ENCODE assay signal across 8 cellular contexts in genomic region chrX:135421537-135421931, GRCh38. TPM values are rescaled to one million over a fixed set of nuclear protein-coding genes. Genes with fewer than 3 reads are reported as not detected.
DNase-seq lines count a peak whose midpoint lies in the region; ATAC-seq, FAIRE-seq and TF ChIP-seq lines count a peak whose summit lies in the region.

No MANE protein-coding gene starts in this region.

- H3K4ac ChIP-seq in H1 (replicated peaks; ENCODE audit: insufficient read length, low read depth, low read length), result no peak overlapping the region

- 5% methylated on average over 5 of the region's 29 CpGs; no CpG with 5 or more reads in 1 of the 2 experiments for WGBS in H1 (ENCODE audit: extremely low coverage in 1 of 2, insufficient coverage in 1 of 2, insufficient read length in 1 of 2, insufficient replicate concordance in 2 of 2, low coverage in 1 of 2, low lambda C conversion rate in 2 of 2, missing lambda C conversion rate in 1 of 2), 2 experiments

- H3K4me2 ChIP-seq in H1 (ENCODE audit: insufficient read depth in 1 of 2, low read depth in 2 of 2, low read length in 2 of 2), result peak overlapping the region; percentile 49 to 67

- H4K8ac ChIP-seq in H1 (ENCODE audit: extremely low read depth, insufficient read depth, low read length), result no peak overlapping the region

- no peak overlapping the region for H2BK120ac ChIP-seq in H1 (replicated peaks; ENCODE audit: low read depth, low read length)

- H4K91ac ChIP-seq in H1 (replicated peaks; ENCODE audit: insufficient read length, low read length), result no peak overlapping the region

- H3K9me3 ChIP-seq in BE2C (no peaks in the 10 kb centered on the region), H1 (ENCODE audit: insufficient read depth in 2 of 2, low read depth in 1 of 2, low read length in 1 of 2) (no peaks in the 10 kb centered on the region)

- H3K14ac ChIP-seq in H1 (ENCODE audit: insufficient read length), result no peak overlapping the region

- peak overlapping the region; percentile 71; the same call in 1 of the 2 replicates for H3K18ac ChIP-seq in H1 (ENCODE audit: extremely low read depth, low read length)

- no peak overlapping the region for H2AK5ac ChIP-seq in H1 (ENCODE audit: low read depth, low read length)

- no peak overlapping the region for H3K9ac ChIP-seq in H1 (replicated peaks in 1 of 4; ENCODE audit: extremely low read depth in 1 of 4, low read depth in 3 of 4, low read length in 3 of 4)

- no peak for TF ChIP-seq POLR2A in H1 (IDR thresholded peaks at IDR 0.05; ENCODE audit: control extremely low read depth in 1 of 2, low read depth in 2 of 2, low read length in 2 of 2)

- no peak overlapping the region for H2BK15ac ChIP-seq in H1 (ENCODE audit: low read length)

- DNase-seq in BE2C (peak; percentile 88), NCI-H748 treated with DMSO at 0.1 percent for 48 hours (lab: John Stamatoyannopoulos, UW) (peak; percentile 44), H1 (ENCODE audit: low read depth in 1 of 2, low spot score in 2 of 2) (peak; percentile 51 to 88), midbrain (lab: John Stamatoyannopoulos, UW) (peak; percentile 80)
- DNase-seq in activated CD8-positive, alpha-beta memory T cell treated with anti-CD3 and anti-CD28 coated beads for 4 hours (ENCODE audit: low read depth in 2 of 2), result peak; percentile 74
- peak; percentile 66 for DNase-seq in stimulated activated CD8-positive, alpha-beta memory T cell treated with anti-CD3 and anti-CD28 coated beads, Interleukin-15, amount 100 ng/mL, for 24 hours (ENCODE audit: low read depth)

- H2BK5ac ChIP-seq in H1 (ENCODE audit: low read depth, low read length), result no peak overlapping the region

- POLR2A ChIA-PET in H1 (lab: Charles Lee; ENCODE audit: partially characterized antibody), result no interaction called here

- H3K4me3 ChIP-seq in BE2C (ENCODE audit: low read depth, low read length), result no peak overlapping the region
- H3K4me3 ChIP-seq in H1 (ENCODE audit: extremely low read depth in 1 of 4, insufficient read depth in 2 of 4, low read depth in 3 of 4, low read length in 4 of 4), result peak overlapping the region in 2 of 4 experiments; percentile 53 to 61; a peak in 4 of 8 replicates

- 0 out of 2 replicates have a peak overlapping the region, but pooled peaks have one; percentile 78 for H2AFZ ChIP-seq in H1 (ENCODE audit: low read length)

- no peak overlapping the region for H3K27ac ChIP-seq in H1 (ENCODE audit: low read depth, low read length)

- TF ChIP-seq CTCF in BE2C (IDR thresholded peaks at IDR 0.05; ENCODE audit: low read depth, low read length) (no peak), H1 (IDR thresholded peaks at IDR 0.05; ENCODE audit: control extremely low read depth in 1 of 3, insufficient read depth in 1 of 3, low read depth in 1 of 3, low read length in 3 of 3) (no peak)

- H3K4me1 ChIP-seq in BE2C (no peaks in the 10 kb centered on the region), H1 (replicated peaks in 1 of 4; ENCODE audit: control insufficient read depth in 3 of 4, insufficient read depth in 4 of 4, low read length in 3 of 4) (peaks cover 2 to 6% (median 4%) of the 10 kb centered on the region in 4 experiments; a peak in 4 of 7 replicates)

- no peaks in the 10 kb centered on the region for H3K79me1 ChIP-seq in H1 (ENCODE audit: low read depth, low read length)

- H2BK20ac ChIP-seq in H1 (ENCODE audit: low read length), result no peak overlapping the region

- ATAC-seq in GM19372 (IDR thresholded peaks at IDR 0.05; ENCODE audit: low read depth, unreplicated experiment) (peak; percentile 86), HG03460 (IDR thresholded peaks at IDR 0.05; ENCODE audit: unreplicated experiment) (peak; percentile 92)

- H3K27me3 ChIP-seq in BE2C (no peaks in the 10 kb centered on the region), H1 (replicated peaks in 1 of 4; ENCODE audit: control insufficient read depth in 3 of 4, extremely low read depth in 1 of 4, insufficient read depth in 3 of 4, low read length in 3 of 4) (no peaks in the 10 kb centered on the region)

- H3K23ac ChIP-seq in H1 (ENCODE audit: insufficient read length), result no peak overlapping the region

- no peaks in the 10 kb centered on the region for H4K20me1 ChIP-seq in H1 (replicated peaks in 1 of 2; ENCODE audit: control insufficient read depth in 1 of 2, insufficient read depth in 2 of 2, low read length in 2 of 2)

- H2BK12ac ChIP-seq in H1 (ENCODE audit: low read depth, low read length), result no peak overlapping the region

- TF ChIP-seq RAD21 in H1 (IDR thresholded peaks at IDR 0.05 in 1 of 2, conservative IDR thresholded peaks at IDR 0.05 in 1 of 2; ENCODE audit: low read depth in 2 of 2, low read length in 2 of 2), result no peak

- H3K56ac ChIP-seq in H1 (replicated peaks; ENCODE audit: insufficient read length, low read depth, low read length), result no peak overlapping the region

- H3K36me3 ChIP-seq in BE2C (no peaks in the 10 kb centered on the region), H1 (ENCODE audit: control insufficient read depth in 2 of 4, insufficient read depth in 4 of 4, low read length in 3 of 4) (no peaks in the 10 kb centered on the region; a peak in 1 of 8 replicates)

- no peak for FAIRE-seq in H1 (lab: Jason Lieb, UNC)

- no peaks in the 10 kb centered on the region; the same call in 1 of the 2 replicates for H3K23me2 ChIP-seq in H1 (ENCODE audit: low read depth, low read length)

- CTCF ChIA-PET in H1 (lab: Charles Lee; ENCODE audit: partially characterized antibody), result no interaction called here

- TF ChIP-seq EP300 in H1 (IDR thresholded peaks at IDR 0.05; ENCODE audit: borderline replicate concordance in 1 of 2, low read depth in 2 of 2, low read length in 2 of 2), result no peak

- no peaks in the 10 kb centered on the region for H3K79me2 ChIP-seq in H1 (ENCODE audit: control insufficient read depth in 1 of 2, insufficient read depth in 2 of 2, low read length in 2 of 2)

- H4K5ac ChIP-seq in H1 (ENCODE audit: insufficient read length, low read depth, low read length), result no peak overlapping the region

TF ChIP-seq in H1, 55 proteins besides CTCF, POLR2A, EP300 and RAD21:
- TF ChIP-seq CEBPB (IDR thresholded peaks at IDR 0.05; ENCODE audit: low read depth, low read length) (no peak), MAX (IDR thresholded peaks at IDR 0.05) (peak; percentile 70), SP1 (IDR thresholded peaks at IDR 0.05; ENCODE audit: low read depth, low read length) (0 out of 2 replicates have a peak, but pooled peaks have one; percentile 53), CREB1 (IDR thresholded peaks at IDR 0.05) (peak; percentile 44), E2F6 (IDR thresholded peaks at IDR 0.05) (0 out of 2 replicates have a peak, but pooled peaks have one; percentile 20), KDM1A (IDR thresholded peaks at IDR 0.05; ENCODE audit: borderline replicate concordance, low read length) (no peak), TAF1 (IDR thresholded peaks at IDR 0.05; ENCODE audit: low read depth, low read length) (peak; percentile 46; the same call in 1 of the 2 replicates), SIN3A (conservative IDR thresholded peaks at IDR 0.05 in 1 of 2, IDR thresholded peaks at IDR 0.05 in 1 of 2; ENCODE audit: low read depth in 1 of 2, low read length in 2 of 2) (0 out of 4 replicates have a peak, but pooled peaks of 1 of the 2 experiments have one; percentile 37), EGR1 (IDR thresholded peaks at IDR 0.05; ENCODE audit: borderline replicate concordance, low read depth, low read length) (peak; percentile 63)

RNA-seq across cellular contexts. Expression of gene SMIM10L2A, which starts 0.2 kb away (rescaled TPM):
- not detected for polyA plus RNA-seq in BE2C (2012; ENCODE audit: insufficient read depth, insufficient read length, low read depth)
- 5.0 TPM in 2 replicates for total RNA-seq in H1 (2021; fragmentation: NEBNext Ultra II Directional; extraction: Animal tissue kit (Norgen Biotek cat#: 25700))
- polyA plus RNA-seq in H1 (2011; rRNA removed), result 7.5 and 10.7 TPM in 2 replicates
- 10.1 TPM for polyA plus RNA-seq in H1 (2011; cell fraction: cytosol; rRNA removed)
- 24.5 TPM for polyA plus RNA-seq in H1 (2011; cell fraction: nucleus; rRNA removed)
- 5.3 to 9.3 TPM (median 7.0 TPM) in 4 replicates for polyA plus RNA-seq in H1 (2012, experiment 1 of 2)
- polyA plus RNA-seq in H1 (2012, experiment 2 of 2), result 4.5 TPM
- 2.0 TPM for polyA plus RNA-seq in H1 (2013, experiment 1 of 2)
- 1.5 TPM for polyA plus RNA-seq in H1 (2013, experiment 2 of 2)
- 5.7 and 8.3 TPM in 2 replicates for polyA minus RNA-seq in H1 (2011; rRNA and poly(A)+ RNA removed)
- polyA minus RNA-seq in H1 (2011; cell fraction: cytosol; rRNA and poly(A)+ RNA removed), result 5.4 TPM
- 11.0 TPM for polyA minus RNA-seq in H1 (2011; cell fraction: nucleus; rRNA and poly(A)+ RNA removed)
